Comparison of ENCODE assay signal across 22 cellular contexts in the genomic region with DNA sequence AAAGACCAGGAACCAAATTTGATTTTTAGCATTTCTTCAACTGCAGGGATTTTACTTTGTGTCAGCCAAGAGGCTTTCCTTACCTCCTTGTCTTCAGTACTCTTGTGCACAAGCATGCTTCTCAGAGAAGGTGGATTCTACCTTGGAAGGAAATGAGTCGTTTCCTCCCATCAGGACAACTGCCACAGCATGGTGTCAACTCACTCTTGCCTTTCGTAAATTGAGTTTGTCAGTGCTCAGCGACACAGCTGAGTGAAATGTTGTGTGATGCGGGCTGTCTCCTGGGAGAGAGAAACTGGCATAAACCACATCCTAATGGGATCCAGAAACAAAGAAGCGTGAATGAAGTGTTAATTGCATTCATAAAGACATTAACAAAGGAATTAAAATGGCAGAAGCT. TPM values are rescaled to one million over a fixed set of nuclear protein-coding genes. Genes with fewer than 3 reads are reported as not detected.
DNase-seq lines count a peak whose midpoint lies in the region; TF ChIP-seq lines count a peak whose summit lies in the region.
"Had no signal": no experiment of that assay in that cellular context is flagged by ENCODE, and none has a peak within 500 bp of the region (broad histone marks: within the 10 kb centered on the region; RNA-seq: fewer than 3 reads in every experiment).

No MANE protein-coding gene starts in this region.

- CTCF ChIA-PET in MCF 10A (lab: Yijun Ruan, JAX): no interaction called here

- H3K36me3 ChIP-seq in breast epithelium (no peaks in the 10 kb centered on the region), SK-N-MC (ENCODE audit: insufficient read depth, low read length) (no peaks in the 10 kb centered on the region), iPS DF 6.9 (ENCODE audit: control insufficient read depth, insufficient read depth, low read length) (no peaks in the 10 kb centered on the region), tibial artery (no peaks in the 10 kb centered on the region), left ventricle myocardium inferior (no peaks in the 10 kb centered on the region)
- H3K36me3 ChIP-seq: suprapubic skin had no signal

- no peak overlapping the region for H3K4me3 Mint-ChIP-seq in MCF 10A (ENCODE audit: unreplicated experiment)
- H3K4me3 Mint-ChIP-seq: activated T-cell treated with anti-CD3 and anti-CD28 coated beads, Interleukin-2, amount 50 U/mL, for 24 hours had no signal

- no peak for TF ChIP-seq POLR2A in breast epithelium (IDR thresholded peaks at IDR 0.05)

- no peaks in the 10 kb centered on the region for H3K9me3 Mint-ChIP-seq in MCF 10A (ENCODE audit: unreplicated experiment)
- H3K9me3 Mint-ChIP-seq: activated T-cell treated with anti-CD3 and anti-CD28 coated beads, Interleukin-2, amount 50 U/mL, for 24 hours; naive B cell had no signal

- H3K27ac Mint-ChIP-seq in MCF 10A (ENCODE audit: low read depth, unreplicated experiment): no peak overlapping the region
- H3K27ac Mint-ChIP-seq: activated T-cell treated with anti-CD3 and anti-CD28 coated beads, Interleukin-2, amount 50 U/mL, for 24 hours had no signal

- H3K4me3 ChIP-seq in breast epithelium: no peak overlapping the region
- peak overlapping the region; percentile 2; the same call in 1 of the 2 replicates for H3K4me3 ChIP-seq in SK-N-MC
- no peak overlapping the region for H3K4me3 ChIP-seq in iPS DF 6.9 (ENCODE audit: low read length)
- no peak overlapping the region for H3K4me3 ChIP-seq in tibial artery
- H3K4me3 ChIP-seq in left ventricle myocardium inferior: no peak overlapping the region
- H3K4me3 ChIP-seq: body of pancreas, psoas muscle, suprapubic skin had no signal

- H3K27ac ChIP-seq in breast epithelium (no peak overlapping the region), SK-N-MC (peak overlapping the region; percentile 2; the same call in 1 of the 2 replicates), iPS DF 6.9 (ENCODE audit: low read length) (no peak overlapping the region), tibial artery (no peak overlapping the region), left ventricle myocardium inferior (replicated peaks) (no peak overlapping the region)
- H3K27ac ChIP-seq: body of pancreas, C4-2B, psoas muscle, suprapubic skin had no signal

- BruUV-seq in MCF 10A (replicated peaks; lab: Mats Ljungman, UMichigan): no TSS peak

- DNase-seq in MCF 10A (ENCODE audit: unreplicated experiment) (peak; percentile 7), breast epithelium (ENCODE audit: low spot score in 2 of 2) (no peak), SK-N-MC (ENCODE audit: low read depth, low spot score) (no peak), iPS DF 6.9 (ENCODE audit: low read depth, low spot score) (peak; percentile 39), tibial artery (no peak), left ventricle myocardium inferior (no peak), amniotic stem cell (lab: John Stamatoyannopoulos, UW) (no peak), NCI-H1105 treated with DMSO at 0.1 percent for 48 hours (lab: John Stamatoyannopoulos, UW) (no peak)
- DNase-seq: 8988T; activated CD4-positive, alpha-beta T cell treated with anti-CD3 and anti-CD28 coated beads, Interleukin-2, amount 50 U/mL, for 48 hours; activated naive CD4-positive, alpha-beta T cell treated with anti-CD3 and anti-CD28 coated beads, Interleukin-2, amount 50 U/mL, for 16 hours; activated T-cell treated with anti-CD3 and anti-CD28 coated beads, Interleukin-2, amount 50 U/mL, for 24 hours; body of pancreas; dermis blood vessel endothelial cell; erythroblast; naive B cell; NCI-H2029 treated with DMSO at 0.1 percent for 48 hours; NCI-H526 treated with DMSO at 0.1 percent for 48 hours; psoas muscle; SIG-M5 had no signal

- peaks cover 9% of the 10 kb centered on the region for H3K4me1 Mint-ChIP-seq in MCF 10A (ENCODE audit: insufficient read depth, unreplicated experiment)

- no peak overlapping the region for H3K9ac ChIP-seq in SK-N-MC (ENCODE audit: insufficient read length)

- intact Hi-C loops in MCF 10A (cut with micrococcal nuclease): no loop called here
- intact Hi-C loops in breast epithelium (cut with DNase I; ENCODE audit: low total_unique reads): no loop called here
- intact Hi-C loops in tibial artery (cut with DNase I; ENCODE audit: low total_unique reads): no loop called here
- intact Hi-C loops in left ventricle myocardium inferior (cut with micrococcal nuclease): no loop called here

- no peaks in the 10 kb centered on the region for H3K9me3 ChIP-seq in breast epithelium
- no peaks in the 10 kb centered on the region for H3K9me3 ChIP-seq in SK-N-MC (ENCODE audit: low read depth, low read length)
- no peaks in the 10 kb centered on the region for H3K9me3 ChIP-seq in iPS DF 6.9 (ENCODE audit: control insufficient read depth, insufficient read depth, low read length)
- no peaks in the 10 kb centered on the region for H3K9me3 ChIP-seq in tibial artery
- no peaks in the 10 kb centered on the region for H3K9me3 ChIP-seq in left ventricle myocardium inferior (replicated peaks)
- H3K9me3 ChIP-seq: body of pancreas, psoas muscle, suprapubic skin had no signal

- TF ChIP-seq CTCF in MCF 10A (IDR thresholded peaks at IDR 0.05; ENCODE audit: unreplicated experiment): no peak
- no peak for TF ChIP-seq CTCF in breast epithelium (IDR thresholded peaks at IDR 0.05)
- no peak for TF ChIP-seq CTCF in tibial artery (IDR thresholded peaks at IDR 0.05)
- no peak for TF ChIP-seq CTCF in left ventricle myocardium inferior (IDR thresholded peaks at IDR 0.05; ENCODE audit: borderline replicate concordance)

- no peaks in the 10 kb centered on the region for H3K36me3 Mint-ChIP-seq in MCF 10A (ENCODE audit: insufficient read depth, unreplicated experiment)
- H3K36me3 Mint-ChIP-seq: naive B cell had no signal

- H3K27me3 ChIP-seq in breast epithelium (no peaks in the 10 kb centered on the region), iPS DF 6.9 (ENCODE audit: control insufficient read depth, insufficient read depth, low read length) (no peaks in the 10 kb centered on the region), tibial artery (no peaks in the 10 kb centered on the region), left ventricle myocardium inferior (ENCODE audit: low read depth) (peaks cover 19% of the 10 kb centered on the region)
- H3K27me3 ChIP-seq: body of pancreas, suprapubic skin had no signal

- H3K4me1 ChIP-seq in breast epithelium: no peaks in the 10 kb centered on the region
- 0 out of 2 replicates have a peak, but pooled peaks cover 1% of the 10 kb centered on the region for H3K4me1 ChIP-seq in iPS DF 6.9 (ENCODE audit: control insufficient read depth, insufficient read depth, low read length)
- peaks cover 0 to 2% (median 0%) of the 10 kb centered on the region in 4 donors for H3K4me1 ChIP-seq in tibial artery
- H3K4me1 ChIP-seq in left ventricle myocardium inferior: peaks cover 1% of the 10 kb centered on the region
- H3K4me1 ChIP-seq: body of pancreas, psoas muscle had no signal

- POLR2A ChIA-PET in MCF 10A (lab: Yijun Ruan, JAX): interaction anchor here (0.6 to 0.7 kb wide), 2 partner anchors 17 to 132 kb away, joined by 3 read pairs; no protein-coding TSS in a partner anchor

- no peaks in the 10 kb centered on the region for H3K27me3 Mint-ChIP-seq in MCF 10A (ENCODE audit: insufficient read depth, unreplicated experiment)
- H3K27me3 Mint-ChIP-seq: naive B cell had no signal

- WGBS in iPS DF 6.9 (ENCODE audit: insufficient coverage, insufficient read length): no CpG with 5 or more reads among the region's 5 CpGs

RNA-seq across cellular contexts. Expression of a gene that starts 51.6 kb away (rescaled TPM):
- total RNA-seq in MCF 10A (2022): 32.4 and 33.5 TPM in 2 replicates
- 10 to 100 TPM in 1 of 3 donors, 1 to 10 TPM in 2; 5.6 to 10.1 (median 7.8) TPM for total RNA-seq in breast epithelium
- 8.4 TPM for total RNA-seq in left ventricle myocardium inferior

Comparison
In these comparisons a context has a peak if more than half of its experiments do, and no peak if none do; other contexts are left out.
1. DNase-seq: peak in MCF 10A (single experiment) and iPS DF 6.9 (single experiment); none in breast epithelium (0 of 2), SK-N-MC (single experiment), tibial artery (0 of 2), left ventricle myocardium inferior (single experiment), amniotic stem cell (single experiment) and NCI-H1105 treated with DMSO at 0.1 percent for 48 hours (single experiment).